In the genomic region with DNA sequence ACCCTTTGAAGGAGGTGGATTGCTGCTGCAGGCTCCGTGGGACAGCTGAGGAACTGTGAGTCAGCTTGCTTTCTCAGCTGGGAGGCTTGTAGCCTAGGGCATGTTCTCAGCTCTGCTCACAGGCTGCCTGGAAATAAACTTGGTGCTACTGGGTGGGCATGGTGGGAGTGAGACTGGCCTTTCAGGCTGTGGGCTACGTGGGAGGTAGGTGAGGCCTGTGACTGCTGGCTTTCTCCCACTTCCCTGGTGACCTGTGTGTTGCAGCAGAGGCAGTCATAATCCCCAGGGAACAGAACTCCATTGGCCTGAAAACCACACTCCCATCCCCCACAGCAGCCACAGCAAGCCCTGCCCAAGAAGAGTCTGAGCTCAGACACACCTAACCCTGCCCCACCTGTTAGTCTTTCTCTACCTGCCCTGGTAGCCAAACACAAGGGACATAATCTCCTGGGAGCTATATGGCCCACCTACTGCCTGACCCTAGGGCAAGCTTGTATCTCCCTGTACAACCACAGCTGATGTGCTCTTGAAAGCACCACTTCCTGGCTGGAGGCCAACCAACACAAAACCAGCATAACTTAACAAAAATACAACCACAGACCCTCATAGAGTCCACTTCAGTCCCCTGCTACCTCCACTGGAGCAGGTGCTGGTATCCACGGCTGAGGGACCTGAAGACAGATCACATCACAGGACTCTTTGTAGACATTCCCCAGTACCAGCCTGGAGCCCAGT, we compare ENCODE assay signal across 1 cellular context.
TF ChIP-seq lines count a peak whose summit lies in the region.

No MANE protein-coding gene starts in this region.

TF ChIP-seq in endothelial cell of umbilical vein, 7 proteins besides CTCF, POLR2A, EP300 and RAD21 (continued from another document):
- TF ChIP-seq, protein P1, sequence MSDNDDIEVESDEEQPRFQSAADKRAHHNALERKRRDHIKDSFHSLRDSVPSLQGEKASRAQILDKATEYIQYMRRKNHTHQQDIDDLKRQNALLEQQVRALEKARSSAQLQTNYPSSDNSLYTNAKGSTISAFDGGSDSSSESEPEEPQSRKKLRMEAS (IDR thresholded peaks at IDR 0.05; ENCODE audit: insufficient read depth, insufficient read length): no peak
- no peak for TF ChIP-seq EZH2 (IDR thresholded peaks at IDR 0.05; ENCODE audit: borderline replicate concordance, low read depth, low read length, severe bottlenecking)
